8 cellular contexts compared by ENCODE assay signal in genomic region chr5:55936100-55936693, GRCh38. TPM values are rescaled to one million over a fixed set of nuclear protein-coding genes. Genes with fewer than 3 reads are reported as not detected.
DNase-seq lines count a peak whose midpoint lies in the region; ATAC-seq and TF ChIP-seq lines count a peak whose summit lies in the region.

No MANE protein-coding gene starts in this region.

- peaks cover 2 to 28% (median 21%) of the 10 kb centered on the region in 4 donors for H3K36me3 ChIP-seq in liver (ENCODE audit: control insufficient read depth in 4 of 4, insufficient read depth in 3 of 4, low read depth in 1 of 4, low read length in 3 of 4)

- DNase-seq in ELF-1 (ENCODE audit: low read depth, low spot score) (peak; percentile 76), NCI-H446 treated with DMSO at 0.1 percent for 48 hours (lab: John Stamatoyannopoulos, UW) (peak; percentile 9), choroid plexus epithelial cell (ENCODE audit: low read depth) (peak; percentile 94)
- peak; percentile 73 to 78 for DNase-seq in activated CD4-positive, alpha-beta T cell treated with anti-CD3 and anti-CD28 coated beads for 4 hours
- DNase-seq in stimulated activated CD4-positive, alpha-beta T cell treated with anti-CD3 and anti-CD28 coated beads, TNF-alpha, amount 100 ng/mL, for 24 hours (ENCODE audit: low read depth in 3 of 3): peak; percentile 52 to 74 (median 62)

- no peak overlapping the region for H3K4me3 ChIP-seq in choroid plexus epithelial cell (ENCODE audit: low read depth, low read length)
- H3K4me3 ChIP-seq in liver (ENCODE audit: low read depth in 1 of 3, low read length in 3 of 3): no peak overlapping the region

- no peak overlapping the region for H3K9ac ChIP-seq in liver (ENCODE audit: low read depth in 1 of 2, low read length in 2 of 2)

- ATAC-seq in HG02885 (IDR thresholded peaks at IDR 0.05; ENCODE audit: poor library complexity, unreplicated experiment) (peak; percentile 66), HG02571 (IDR thresholded peaks at IDR 0.05; ENCODE audit: unreplicated experiment) (no peak)

- peak overlapping the region in 1 of 2 donors; percentile 76 for H3K27ac ChIP-seq in liver (ENCODE audit: low read depth in 1 of 2, low read length in 2 of 2)

- H3K9me3 ChIP-seq in liver (ENCODE audit: control insufficient read depth in 4 of 4, low read length in 3 of 4): no peaks in the 10 kb centered on the region

- peaks cover 9 to 60% (median 35%) of the 10 kb centered on the region in 4 donors for H3K4me1 ChIP-seq in liver (ENCODE audit: control insufficient read depth in 4 of 4, insufficient read depth in 4 of 4, low read length in 3 of 4)

- H3K27me3 ChIP-seq in liver (ENCODE audit: control insufficient read depth in 4 of 4, insufficient read depth in 4 of 4, low read length in 3 of 4): no peaks in the 10 kb centered on the region

- TF ChIP-seq CTCF in choroid plexus epithelial cell (conservative IDR thresholded peaks at IDR 0.05; ENCODE audit: low read depth, low read length) (peak; percentile 98), liver (IDR thresholded peaks at IDR 0.05; ENCODE audit: low read depth, low read length, missing input control) (peak; percentile 71)

- WGBS in liver: 41% methylated on average over 3 of the region's 3 CpGs

- peak; percentile 82 to 86 for TF ChIP-seq RAD21 in liver (IDR thresholded peaks at IDR 0.05)

TF ChIP-seq in liver, 16 proteins besides CTCF, POLR2A, EP300 and RAD21:
- TF ChIP-seq RXRA (IDR thresholded peaks at IDR 0.05) (no peak), TAF1 (conservative IDR thresholded peaks at IDR 0.05) (no peak), NR2F2 (IDR thresholded peaks at IDR 0.05) (no peak), ATF3 (IDR thresholded peaks at IDR 0.05) (no peak), HNF4G (IDR thresholded peaks at IDR 0.05) (no peak), SP1 (IDR thresholded peaks at IDR 0.05) (no peak), HNF4A (conservative IDR thresholded peaks at IDR 0.05) (no peak), YY1 (IDR thresholded peaks at IDR 0.05) (no peak), FOXA1 (IDR thresholded peaks at IDR 0.05) (no peak), JUND (IDR thresholded peaks at IDR 0.05) (no peak)
- TF ChIP-seq, protein P1, sequence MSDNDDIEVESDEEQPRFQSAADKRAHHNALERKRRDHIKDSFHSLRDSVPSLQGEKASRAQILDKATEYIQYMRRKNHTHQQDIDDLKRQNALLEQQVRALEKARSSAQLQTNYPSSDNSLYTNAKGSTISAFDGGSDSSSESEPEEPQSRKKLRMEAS (IDR thresholded peaks at IDR 0.05): no peak
- TF ChIP-seq, protein P2, sequence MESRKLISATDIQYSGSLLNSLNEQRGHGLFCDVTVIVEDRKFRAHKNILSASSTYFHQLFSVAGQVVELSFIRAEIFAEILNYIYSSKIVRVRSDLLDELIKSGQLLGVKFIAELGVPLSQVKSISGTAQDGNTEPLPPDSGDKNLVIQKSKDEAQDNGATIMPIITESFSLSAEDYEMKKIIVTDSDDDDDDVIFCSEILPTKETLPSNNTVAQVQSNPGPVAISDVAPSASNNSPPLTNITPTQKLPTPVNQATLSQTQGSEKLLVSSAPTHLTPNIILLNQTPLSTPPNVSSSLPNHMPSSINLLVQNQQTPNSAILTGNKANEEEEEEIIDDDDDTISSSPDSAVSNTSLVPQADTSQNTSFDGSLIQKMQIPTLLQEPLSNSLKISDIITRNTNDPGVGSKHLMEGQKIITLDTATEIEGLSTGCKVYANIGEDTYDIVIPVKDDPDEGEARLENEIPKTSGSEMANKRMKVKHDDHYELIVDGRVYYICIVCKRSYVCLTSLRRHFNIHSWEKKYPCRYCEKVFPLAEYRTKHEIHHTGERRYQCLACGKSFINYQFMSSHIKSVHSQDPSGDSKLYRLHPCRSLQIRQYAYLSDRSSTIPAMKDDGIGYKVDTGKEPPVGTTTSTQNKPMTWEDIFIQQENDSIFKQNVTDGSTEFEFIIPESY (IDR thresholded peaks at IDR 0.05): no peak
TF ChIP-seq in liver: peak in this region for 0.

RNA-seq across cellular contexts. Expression of gene IL6ST, which starts 58.6 kb away (rescaled TPM):
- 100 to 1,000 TPM; 135 to 438 TPM for total RNA-seq in liver
- 10 to 100 TPM; 51.3 to 82.4 TPM for polyA plus RNA-seq in liver

Comparison
In these comparisons a context has a peak if more than half of its experiments do, and no peak if none do; other contexts are left out.
1. DNase-seq: peak in every context shown above with its lines; median percentile 94 in choroid plexus epithelial cell; 76 in ELF-1; 76 in activated CD4-positive, alpha-beta T cell treated with anti-CD3 and anti-CD28 coated beads for 4 hours; 62 in stimulated activated CD4-positive, alpha-beta T cell treated with anti-CD3 and anti-CD28 coated beads, TNF-alpha, amount 100 ng/mL, for 24 hours; 9 in NCI-H446 treated with DMSO at 0.1 percent for 48 hours.